15 cellular contexts compared by ENCODE assay signal in the genomic region with DNA sequence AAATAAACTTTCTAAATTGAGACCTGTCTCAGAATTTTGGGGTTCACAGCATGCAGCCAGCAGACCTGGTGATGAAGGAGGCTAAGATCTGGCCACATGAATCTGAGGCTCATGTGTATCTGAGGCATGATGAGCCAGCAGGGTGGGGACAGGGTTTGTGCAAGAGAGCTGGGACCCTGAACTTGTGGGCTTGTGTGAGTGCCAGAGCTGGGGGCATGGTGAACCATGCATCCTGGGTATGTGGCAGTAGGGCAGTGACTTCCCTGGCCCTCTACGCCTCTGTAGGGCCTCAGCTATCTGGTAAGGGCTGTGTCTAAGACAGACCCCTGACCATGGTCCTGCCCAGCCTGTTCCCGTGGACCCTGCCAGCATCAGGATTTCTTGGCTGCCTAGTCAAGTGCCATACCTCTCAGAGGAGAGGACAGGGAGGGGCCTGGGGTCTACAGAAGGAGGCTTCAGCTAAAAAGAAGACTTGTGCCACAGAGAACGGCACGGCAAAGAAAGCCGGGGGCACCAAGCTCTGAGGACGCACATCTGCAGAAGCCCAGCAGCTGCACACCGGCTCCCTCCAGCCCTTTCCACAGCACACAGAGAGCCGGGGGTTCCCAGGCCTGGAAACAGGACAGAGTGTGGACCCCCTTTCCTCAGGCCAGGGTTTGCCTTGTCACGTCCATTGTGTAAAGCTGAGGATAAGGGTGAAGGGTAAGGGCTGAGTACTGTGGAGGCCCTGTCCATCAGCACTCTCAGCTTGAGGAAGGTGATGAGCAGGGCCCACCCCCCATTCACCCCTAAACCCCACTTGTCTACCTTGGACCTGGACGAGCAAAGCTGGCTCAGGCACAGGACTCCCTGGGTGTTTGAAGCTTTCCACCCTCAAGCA.
DNase-seq lines count a peak whose midpoint lies in the region; ATAC-seq and TF ChIP-seq lines count a peak whose summit lies in the region.
"Had no signal": no experiment of that assay in that cellular context is flagged by ENCODE, and none has a peak within 500 bp of the region (broad histone marks: within the 10 kb centered on the region; RNA-seq: fewer than 3 reads in every experiment).

No MANE protein-coding gene starts in this region.

- no peaks in the 10 kb centered on the region for H3K4me1 ChIP-seq in lower lobe of right lung
- H3K4me1 ChIP-seq: SJCRH30 had no signal

- H3K4me3 Mint-ChIP-seq in CD4-positive, alpha-beta T cell = peak overlapping the region; percentile 3
- peak overlapping the region; percentile 56 for H3K4me3 Mint-ChIP-seq in neural crest cell

- POLR2A ChIA-PET in CD4-positive, alpha-beta T cell (lab: Charles Lee) = no interaction called here

- H3K4me3 ChIP-seq in lower lobe of right lung = no peak overlapping the region
- H3K4me3 ChIP-seq: BLaER1 treated with 17β-estradiol and CSF1 and Interleukin-3, amounts not matched to agents 10 nM and 100 nM; SJCRH30 had no signal

- no peak for ATAC-seq in CD4-positive, alpha-beta T cell (ENCODE audit: poor library complexity)
- ATAC-seq in lower lobe of right lung = no peak
- ATAC-seq: HCT116 had no signal

- TF ChIP-seq CTCF in CD4-positive, alpha-beta T cell (IDR thresholded peaks at IDR 0.05) = no peak
- TF ChIP-seq CTCF in neural crest cell (conservative IDR thresholded peaks at IDR 0.05) = no peak
- no peak for TF ChIP-seq CTCF in lower lobe of right lung (IDR thresholded peaks at IDR 0.05)

- H3K36me3 ChIP-seq in lower lobe of right lung = no peaks in the 10 kb centered on the region
- H3K36me3 ChIP-seq: BLaER1 treated with 17β-estradiol and CSF1 and Interleukin-3, amounts not matched to agents 10 nM and 100 nM; SJCRH30 had no signal

- peaks cover 77% of the 10 kb centered on the region for H3K27me3 Mint-ChIP-seq in CD4-positive, alpha-beta T cell
- H3K27me3 Mint-ChIP-seq in neural crest cell (ENCODE audit: low read depth) = peaks cover 43% of the 10 kb centered on the region

- no peak for DNase-seq in CD4-positive, alpha-beta T cell
- DNase-seq in H4 (ENCODE audit: low spot score) (peak; percentile 10), islet precursor cell (peak; percentile 56), neural crest cell (ENCODE audit: low read depth, low spot score) (no peak), lower lobe of right lung (no peak), NCI-H1105 (lab: John Stamatoyannopoulos, UW) (no peak), NCI-H2196 treated with DMSO at 0.1 percent for 48 hours (lab: John Stamatoyannopoulos, UW; ENCODE audit: unreplicated experiment) (no peak)
- DNase-seq: DMS153, NCI-H1436, NCI-H2081, NCI-H226, NCI-H526, SJCRH30 had no signal

- H3K4me1 Mint-ChIP-seq in CD4-positive, alpha-beta T cell (ENCODE audit: low read depth) = peaks cover 18% of the 10 kb centered on the region
- peaks cover 13% of the 10 kb centered on the region for H3K4me1 Mint-ChIP-seq in neural crest cell

- intact Hi-C loops in CD4-positive, alpha-beta T cell (cut with DNase I, micrococcal nuclease) = loop anchor here in 1 of 2 experiments (5.0 kb wide), 3 partner anchors 128 to 373 kb away; partner anchors contain the start of gene MRPL36
- intact Hi-C loops in lower lobe of right lung (cut with DNase I) = no loop called here

- H3K9me3 Mint-ChIP-seq in CD4-positive, alpha-beta T cell = no peaks in the 10 kb centered on the region
- H3K9me3 Mint-ChIP-seq in neural crest cell = no peaks in the 10 kb centered on the region

- peaks cover 67% of the 10 kb centered on the region for H3K27me3 ChIP-seq in CD4-positive, alpha-beta T cell (ENCODE audit: control insufficient read depth, insufficient read depth, low read length)
- peaks cover 74% of the 10 kb centered on the region for H3K27me3 ChIP-seq in lower lobe of right lung (ENCODE audit: low read depth)
- H3K27me3 ChIP-seq: SJCRH30 had no signal

- CTCF ChIA-PET in CD4-positive, alpha-beta T cell (lab: Charles Lee) = no interaction called here

- no peak overlapping the region for H3K27ac ChIP-seq in CD4-positive, alpha-beta T cell (ENCODE audit: low read depth, low read length)
- no peak overlapping the region for H3K27ac ChIP-seq in lower lobe of right lung
- H3K27ac ChIP-seq: BLaER1 treated with 17β-estradiol and CSF1 and Interleukin-3, amounts not matched to agents 10 nM and 100 nM; SJCRH30 had no signal

- H3K9me3 ChIP-seq in CD4-positive, alpha-beta T cell (ENCODE audit: control insufficient read depth, low read length) = no peaks in the 10 kb centered on the region
- no peaks in the 10 kb centered on the region for H3K9me3 ChIP-seq in lower lobe of right lung
- H3K9me3 ChIP-seq: SJCRH30 had no signal

- H3K36me3 Mint-ChIP-seq in CD4-positive, alpha-beta T cell (ENCODE audit: low read depth) = no peaks in the 10 kb centered on the region
- no peaks in the 10 kb centered on the region for H3K36me3 Mint-ChIP-seq in neural crest cell (ENCODE audit: low read depth)

- no peak overlapping the region for H3K27ac Mint-ChIP-seq in CD4-positive, alpha-beta T cell
- H3K27ac Mint-ChIP-seq in neural crest cell (ENCODE audit: unreplicated experiment) = no peak overlapping the region

Comparison
In these comparisons a context has a peak if more than half of its experiments do, and no peak if none do; other contexts are left out.
1. DNase-seq: peak in H4 (single experiment) and islet precursor cell (single experiment); none in CD4-positive, alpha-beta T cell (0 of 10), neural crest cell (single experiment), lower lobe of right lung (single experiment), NCI-H1105 (single experiment) and NCI-H2196 treated with DMSO at 0.1 percent for 48 hours (single experiment).